In genomic region chr4:129806986-129807385, GRCh38 we compare ENCODE assay signal across 18 cellular contexts.
"Had no signal": no experiment of that assay in that cellular context is flagged by ENCODE, and none has a peak within 500 bp of the region (broad histone marks: within the 10 kb centered on the region; RNA-seq: fewer than 3 reads in every experiment).

No MANE protein-coding gene starts in this region.

- H3K27ac ChIP-seq: coronary artery, heart right ventricle, lower lobe of right lung, transverse colon, WERI-Rb-1 had no signal

- ATAC-seq: heart right ventricle; lower lobe of right lung; naive thymus-derived CD4-positive, alpha-beta T cell; stimulated activated naive B cell treated with anti-CD40 and anti-IgM and Interleukin-4, amounts not matched to agents 10 μg/mL and 1 μg/mL and 100 μg/mL, for 72 hours had no signal

- H3K9me3 ChIP-seq: heart right ventricle, lower lobe of right lung, transverse colon had no signal

- H3K27me3 Mint-ChIP-seq: activated naive CD8-positive, alpha-beta T cell; naive thymus-derived CD4-positive, alpha-beta T cell; stimulated activated naive B cell treated with anti-CD40 and anti-IgM and Interleukin-4, amounts not matched to agents 10 μg/mL and 1 μg/mL and 100 μg/mL, for 72 hours had no signal

- DNase-seq: activated CD4-positive, alpha-beta T cell treated with anti-CD3 and anti-CD28 coated beads for 1 hour; activated CD4-positive, alpha-beta T cell treated with anti-CD3 and anti-CD28 coated beads, Interleukin-2, amount 50 U/mL, for 1 hour; activated gamma-delta T cell treated with Interleukin-2 at 50 U/mL for 16 hours; activated T-cell treated with anti-CD3 and anti-CD28 coated beads, Interleukin-2, amount 50 U/mL, for 1 hour; cerebellar nuclear complex; heart right ventricle; kidney; lower lobe of right lung; naive thymus-derived CD4-positive, alpha-beta T cell; posterior cingulate gyrus; stimulated activated CD4-positive, alpha-beta T cell treated with anti-CD3 and anti-CD28 coated beads, Interleukin-2, amount 100 ng/mL, for 48 hours; stimulated activated CD8-positive, alpha-beta memory T cell treated with anti-CD3 and anti-CD28 coated beads, Interleukin-4, amount 100 ng/mL, for 48 hours; stimulated activated naive B cell treated with anti-CD40 and anti-IgM and Interleukin-4, amounts not matched to agents 10 μg/mL and 1 μg/mL and 100 μg/mL, for 72 hours; transverse colon; WERI-Rb-1 had no signal

- H3K4me3 ChIP-seq: coronary artery, heart right ventricle, lower lobe of right lung, transverse colon had no signal

- H3K4me3 Mint-ChIP-seq: activated naive CD8-positive, alpha-beta T cell; naive thymus-derived CD4-positive, alpha-beta T cell; neural crest cell; stimulated activated naive B cell treated with anti-CD40 and anti-IgM and Interleukin-4, amounts not matched to agents 10 μg/mL and 1 μg/mL and 100 μg/mL, for 72 hours had no signal

- H3K36me3 ChIP-seq: heart right ventricle, lower lobe of right lung, transverse colon, WERI-Rb-1 had no signal

- H3K27me3 ChIP-seq: heart right ventricle, transverse colon had no signal

- H3K4me1 ChIP-seq: heart right ventricle, lower lobe of right lung, transverse colon had no signal

- H3K27ac Mint-ChIP-seq: activated naive CD8-positive, alpha-beta T cell; naive thymus-derived CD4-positive, alpha-beta T cell; stimulated activated naive B cell treated with anti-CD40 and anti-IgM and Interleukin-4, amounts not matched to agents 10 μg/mL and 1 μg/mL and 100 μg/mL, for 72 hours had no signal

- H3K36me3 Mint-ChIP-seq: activated naive CD8-positive, alpha-beta T cell; naive thymus-derived CD4-positive, alpha-beta T cell; stimulated activated naive B cell treated with anti-CD40 and anti-IgM and Interleukin-4, amounts not matched to agents 10 μg/mL and 1 μg/mL and 100 μg/mL, for 72 hours had no signal

- H3K4me1 Mint-ChIP-seq: naive thymus-derived CD4-positive, alpha-beta T cell; stimulated activated naive B cell treated with anti-CD40 and anti-IgM and Interleukin-4, amounts not matched to agents 10 μg/mL and 1 μg/mL and 100 μg/mL, for 72 hours had no signal
